In genomic region chr6:156420172-156420993, GRCh38 we compare ENCODE assay signal across 23 cellular contexts.
DNase-seq lines count a peak whose midpoint lies in the region; ATAC-seq and TF ChIP-seq lines count a peak whose summit lies in the region.
"Had no signal": no experiment of that assay in that cellular context is flagged by ENCODE, and none has a peak within 500 bp of the region (broad histone marks: within the 10 kb centered on the region; RNA-seq: fewer than 3 reads in every experiment).

No MANE protein-coding gene starts in this region.

- peaks cover 5% of the 10 kb centered on the region for H3K9me3 ChIP-seq in adipocyte (ENCODE audit: control insufficient read depth, low read length)
- H3K9me3 ChIP-seq in heart left ventricle, result peaks cover 0 to 26% (median 4%) of the 10 kb centered on the region in 12 donors
- peaks cover 0 to 3% (median 0%) of the 10 kb centered on the region in 4 donors for H3K9me3 ChIP-seq in sigmoid colon
- H3K9me3 ChIP-seq: neutrophil had no signal

- no peaks in the 10 kb centered on the region for H3K27me3 ChIP-seq in adipocyte (replicated peaks; ENCODE audit: control insufficient read depth, insufficient read depth, low read length)
- H3K27me3 ChIP-seq in heart left ventricle, result no peaks in the 10 kb centered on the region
- no peaks in the 10 kb centered on the region for H3K27me3 ChIP-seq in sigmoid colon
- H3K27me3 ChIP-seq: gastroesophageal sphincter, neutrophil had no signal

- TF ChIP-seq CTCF in heart left ventricle (IDR thresholded peaks at IDR 0.05) (no peak), sigmoid colon (IDR thresholded peaks at IDR 0.05) (no peak)

- no peak for TF ChIP-seq POLR2A in heart left ventricle (IDR thresholded peaks at IDR 0.05)
- no peak for TF ChIP-seq POLR2A in sigmoid colon (IDR thresholded peaks at IDR 0.05)

- intact Hi-C loops in heart left ventricle (cut with DNase I), result no loop called here
- intact Hi-C loops in sigmoid colon (cut with DNase I), result no loop called here

- H3K9ac ChIP-seq in adipocyte (ENCODE audit: low read length), result no peak overlapping the region

- ATAC-seq in heart left ventricle (peak in 3 of 4 donors; percentile 44 to 78 (median 68)), GM21717 (IDR thresholded peaks at IDR 0.05; ENCODE audit: unreplicated experiment) (no peak), GM18511 (IDR thresholded peaks at IDR 0.05; ENCODE audit: unreplicated experiment) (no peak)
- ATAC-seq: gastroesophageal sphincter, PC-3 had no signal

- H3K36me3 ChIP-seq in adipocyte (ENCODE audit: control insufficient read depth, insufficient read depth, low read length, severe bottlenecking), result no peaks in the 10 kb centered on the region
- no peaks in the 10 kb centered on the region for H3K36me3 ChIP-seq in heart left ventricle
- no peaks in the 10 kb centered on the region for H3K36me3 ChIP-seq in sigmoid colon
- H3K36me3 ChIP-seq: gastroesophageal sphincter, neutrophil had no signal

- peak overlapping the region in 8 of 12 donors; percentile 37 to 74 (median 55) for H3K27ac ChIP-seq in heart left ventricle
- peak overlapping the region; percentile 3 to 53 (median 33) for H3K27ac ChIP-seq in sigmoid colon
- H3K27ac ChIP-seq: epithelial cell of prostate, neutrophil had no signal

- TF ChIP-seq EP300 in sigmoid colon (IDR thresholded peaks at IDR 0.05), result no peak

- peak; percentile 42 for DNase-seq in EL
- DNase-seq in adipocyte (ENCODE audit: low read depth), result peak; percentile 13
- no peak for DNase-seq in heart left ventricle
- DNase-seq in sigmoid colon, result no peak
- DNase-seq in putamen (ENCODE audit: low spot score), result no peak
- no peak for DNase-seq in NOMO-1 (lab: John Stamatoyannopoulos, UW; ENCODE audit: unreplicated experiment in 2 of 2)
- DNase-seq: ACHN; activated CD4-positive, alpha-beta T cell treated with anti-CD3 and anti-CD28 coated beads, Interleukin-2, amount 10 ng/mL, durations not matched to agents 24 days and 14 days; activated naive CD4-positive, alpha-beta T cell treated with anti-CD3 and anti-CD28 coated beads, Interleukin-2, amount 10 ng/mL, durations not matched to agents 7 days and 5 days; aorta; cerebellar nuclear complex; H7; Kasumi-1; NCI-H1092 treated with DMSO at 0.1 percent for 48 hours; NCI-H2029; NCI-H2227 treated with DMSO at 0.1 percent for 48 hours; NCI-H82; PC-3 had no signal

- no peak overlapping the region for H3K4me3 ChIP-seq in adipocyte (ENCODE audit: low read length)
- H3K4me3 ChIP-seq in heart left ventricle, result no peak overlapping the region
- no peak overlapping the region for H3K4me3 ChIP-seq in sigmoid colon
- H3K4me3 ChIP-seq: gastroesophageal sphincter had no signal

- 72 to 79% (median 76%) methylated on average over 5 of the region's 5 CpGs for WGBS in heart left ventricle, 4 donors
- WGBS in sigmoid colon, 2 donors, result 84 to 87% methylated on average over 5 of the region's 5 CpGs

- H3K4me1 ChIP-seq in adipocyte (ENCODE audit: control insufficient read depth, insufficient read depth, low read length) (no peaks in the 10 kb centered on the region), heart left ventricle (peaks cover 0 to 11% (median 0%) of the 10 kb centered on the region in 12 donors), sigmoid colon (no peaks in the 10 kb centered on the region)
- H3K4me1 ChIP-seq: gastroesophageal sphincter had no signal

Comparison
In these comparisons a context has a peak if more than half of its experiments do, and no peak if none do; other contexts are left out.
1. DNase-seq: peak in EL (single experiment) and adipocyte (single experiment); none in heart left ventricle (0 of 5), sigmoid colon (single experiment), putamen (single experiment) and NOMO-1 (0 of 2).
2. ATAC-seq: peak in heart left ventricle (3 of 4); none in GM21717 (single experiment) and GM18511 (single experiment).